In the genomic region with DNA sequence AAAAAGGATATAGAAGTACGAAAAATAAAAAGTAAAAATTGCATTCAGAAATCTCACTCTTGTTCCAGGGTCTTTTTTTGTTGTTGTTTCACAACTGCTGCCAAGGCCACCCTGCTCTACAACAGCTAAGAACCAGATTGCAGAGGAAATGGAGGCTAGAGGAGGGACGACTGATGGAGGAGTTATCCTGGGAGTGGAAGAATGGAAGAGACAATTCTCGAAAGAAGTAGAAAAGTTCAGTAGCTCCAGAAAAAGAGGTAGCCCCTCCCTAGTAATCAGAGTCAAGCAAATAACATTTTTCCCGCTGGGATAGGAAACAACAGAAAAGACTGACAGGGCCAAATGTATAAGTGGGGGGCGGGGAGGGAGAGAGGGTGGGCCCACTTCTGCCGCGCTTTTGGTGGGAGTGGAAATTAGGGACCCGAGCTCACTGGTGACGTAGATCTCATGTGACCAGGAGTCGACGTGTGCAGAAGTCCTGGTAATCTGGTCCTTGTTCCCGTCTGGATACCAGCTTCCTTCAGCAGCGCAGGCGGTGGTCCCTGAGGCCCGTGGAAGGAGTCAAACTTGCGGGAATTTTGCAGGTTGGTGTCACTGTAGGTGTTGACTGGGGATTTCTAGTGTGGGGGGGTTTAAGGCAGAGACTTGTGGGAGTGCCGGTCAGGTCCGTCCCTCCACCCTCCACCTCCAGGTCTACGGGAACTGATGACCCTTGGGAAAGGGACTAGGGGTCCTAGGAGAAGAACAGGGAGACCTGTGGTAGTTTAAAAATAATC, we compare ENCODE assay signal across 8 cellular contexts. TPM values are rescaled to one million over a fixed set of nuclear protein-coding genes. Genes with fewer than 3 reads are reported as not detected.
DNase-seq lines count a peak whose midpoint lies in the region; ATAC-seq, FAIRE-seq and TF ChIP-seq lines count a peak whose summit lies in the region.

A gene with protein sequence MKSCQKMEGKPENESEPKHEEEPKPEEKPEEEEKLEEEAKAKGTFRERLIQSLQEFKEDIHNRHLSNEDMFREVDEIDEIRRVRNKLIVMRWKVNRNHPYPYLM (plus strand): TSS at position 484 of the 776 bp plus-strand sequence. CDS start 1,179 bp downstream, outside the sequence.

- FAIRE-seq in D721Med (lab: Jason Lieb, UNC) (peak; percentile 79), HTR-8/SVneo (lab: Jason Lieb, UNC) (no peak)

- no peaks in the 10 kb centered on the region for H3K4me1 ChIP-seq in duodenal mucosa (ENCODE audit: control insufficient read depth in 1 of 2, insufficient read depth in 2 of 2, low read length in 2 of 2)
- H3K4me1 ChIP-seq in spleen, result no peaks in the 10 kb centered on the region

- H3K27ac ChIP-seq in duodenal mucosa (ENCODE audit: low read depth, low read length), result peak within 1 kb of the TSS; percentile 82
- peak within 1 kb of the TSS; percentile 49 to 89 (median 84) for H3K27ac ChIP-seq in spleen

- 4 to 31% (median 13%) methylated on average over 7 to 19 of the region's 19 CpGs for WGBS in spleen, 5 donors

- no peaks in the 10 kb centered on the region for H3K36me3 ChIP-seq in duodenal mucosa (ENCODE audit: control insufficient read depth in 1 of 2, insufficient read depth in 2 of 2, low read length in 2 of 2)
- H3K36me3 ChIP-seq in spleen, result no peaks in the 10 kb centered on the region

- intact Hi-C loops in spleen (cut with DNase I; ENCODE audit: low total_unique reads), result no loop called here

- no peak for TF ChIP-seq CTCF in D721Med (IDR thresholded peaks at IDR 0.05; ENCODE audit: insufficient read depth, missing control alignments)
- TF ChIP-seq CTCF in spleen (IDR thresholded peaks at IDR 0.05 in 8 of 11, conservative IDR thresholded peaks at IDR 0.05 in 3 of 11), result no peak

- no peaks in the 10 kb centered on the region for H3K9me3 ChIP-seq in duodenal mucosa (ENCODE audit: control insufficient read depth in 1 of 2, low read length in 2 of 2)
- no peaks in the 10 kb centered on the region for H3K9me3 ChIP-seq in spleen

- peak within 1 kb of the TSS; percentile 51 to 87 for H3K9ac ChIP-seq in duodenal mucosa (ENCODE audit: low read depth in 1 of 2, low read length in 2 of 2)

- H3K27me3 ChIP-seq in duodenal mucosa (ENCODE audit: control insufficient read depth in 1 of 2, insufficient read depth in 2 of 2, low read length in 2 of 2) (no peaks in the 10 kb centered on the region), spleen (replicated peaks in 1 of 7) (peaks cover 0 to 18% (median 0%) of the 10 kb centered on the region in 7 donors)

- ATAC-seq in HG02678 (IDR thresholded peaks at IDR 0.05; ENCODE audit: unreplicated experiment), result no peak
- no peak for ATAC-seq in HG03280 (IDR thresholded peaks at IDR 0.05; ENCODE audit: unreplicated experiment)

- H3K4me3 ChIP-seq in duodenal mucosa (ENCODE audit: low read depth in 1 of 2, low read length in 2 of 2) (peak within 1 kb of the TSS; percentile 69 to 84), spleen (peak within 1 kb of the TSS; percentile 23 to 72 (median 40))

- peak in 1 of 3 donors; percentile 48 for TF ChIP-seq POLR2A in spleen (IDR thresholded peaks at IDR 0.05)

- no peak for DNase-seq in D721Med (ENCODE audit: insufficient read length, low spot score)
- DNase-seq in HTR-8/SVneo (ENCODE audit: insufficient read length, low spot score), result peak; percentile 30
- DNase-seq in RPMI7951 (ENCODE audit: low read depth), result peak; percentile 76
- DNase-seq in left kidney (ENCODE audit: low read depth, low spot score), result peak; percentile 94
- no peak for DNase-seq in spleen

RNA-seq across cellular contexts. Expression of the gene that starts here (rescaled TPM):
- 105 and 114 TPM in 2 replicates for total RNA-seq in RPMI7951 (2014; rRNA removed; shearing (Covaris generic))
- total RNA-seq in spleen, result 10 to 100 TPM; 27.4 to 70.4 (median 39.5) TPM
- 10 to 100 TPM; 37.8 to 72.0 (median 47.5) TPM for polyA plus RNA-seq in spleen

Comparison
In these comparisons a context has a peak if more than half of its experiments do, and no peak if none do; other contexts are left out.
1. DNase-seq: peak in HTR-8/SVneo (single experiment), RPMI7951 (single experiment) and left kidney (single experiment); none in D721Med (single experiment) and spleen (single experiment).